Comparison of ENCODE assay signal across 13 cellular contexts in the genomic region with DNA sequence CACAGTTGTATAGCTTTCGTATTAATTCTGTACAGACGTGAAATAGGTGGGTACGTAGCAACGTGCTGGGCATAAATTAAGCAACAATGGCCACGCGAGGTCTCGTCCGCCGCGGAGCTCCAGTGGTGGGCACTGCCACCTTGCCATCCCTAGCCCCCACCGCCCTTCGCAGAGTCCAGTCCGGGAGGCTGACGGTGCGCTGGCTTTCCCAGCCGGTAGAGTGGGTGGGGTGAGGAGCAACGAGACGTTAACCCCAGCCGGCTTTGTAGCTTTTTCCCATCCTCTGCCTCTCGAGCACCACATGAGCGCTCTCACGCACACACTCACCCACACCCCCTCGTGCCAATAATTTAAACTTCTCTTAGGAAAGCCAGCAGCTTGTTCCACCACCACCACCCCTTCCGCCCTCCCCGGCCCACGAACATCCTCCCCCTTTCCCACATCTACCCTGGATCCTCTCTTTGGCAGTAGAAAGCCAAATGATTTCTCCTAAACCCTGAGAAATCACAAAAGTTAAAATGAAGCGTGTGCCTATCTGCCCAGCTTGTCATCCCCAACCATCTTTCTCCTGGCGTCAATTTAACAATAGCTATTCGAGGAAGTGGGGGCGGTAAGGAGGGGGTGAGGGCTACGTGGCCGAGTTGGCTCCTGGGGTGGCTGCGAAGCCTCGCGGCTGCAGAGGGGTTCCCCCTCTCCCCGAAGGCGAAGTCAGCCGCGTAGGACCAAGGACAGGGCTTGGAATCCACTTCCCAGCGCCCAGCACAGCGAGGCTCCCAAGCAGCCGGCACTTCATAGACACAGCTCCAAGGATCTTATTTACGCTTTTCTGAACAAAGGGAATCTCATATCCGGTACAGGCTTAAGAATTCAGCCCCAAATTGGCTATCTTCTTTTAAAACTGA. TPM values are rescaled to one million over a fixed set of nuclear protein-coding genes. Genes with fewer than 3 reads are reported as not detected.
DNase-seq lines count a peak whose midpoint lies in the region; ATAC-seq and TF ChIP-seq lines count a peak whose summit lies in the region.
"Had no signal": no experiment of that assay in that cellular context is flagged by ENCODE, and none has a peak within 500 bp of the region (broad histone marks: within the 10 kb centered on the region; RNA-seq: fewer than 3 reads in every experiment).

No MANE protein-coding gene starts in this region.

- WGBS in thyroid gland, 2 donors: 3 to 7% methylated on average over 43 to 44 of the region's 44 CpGs

- H3K9me3 ChIP-seq in left lung (no peaks in the 10 kb centered on the region), thyroid gland (no peaks in the 10 kb centered on the region)
- H3K9me3 ChIP-seq: heart right ventricle, tibial nerve had no signal

- no peaks in the 10 kb centered on the region for H3K36me3 ChIP-seq in left lung
- H3K36me3 ChIP-seq in thyroid gland: no peaks in the 10 kb centered on the region
- H3K36me3 ChIP-seq: heart right ventricle, tibial nerve had no signal

- CTCF ChIA-PET in activated CD8-positive, alpha-beta memory T cell treated with anti-CD3 and anti-CD28 coated beads, Interleukin-2, amount 10 ng/mL, durations not matched to agents 7 days and 5 days (lab: Charles Lee): no interaction called here

- no peaks in the 10 kb centered on the region for H3K36me3 Mint-ChIP-seq in activated CD8-positive, alpha-beta memory T cell treated with anti-CD3 and anti-CD28 coated beads, Interleukin-2, amount 10 ng/mL, durations not matched to agents 7 days and 5 days
- no peaks in the 10 kb centered on the region for H3K36me3 Mint-ChIP-seq in osteocyte (ENCODE audit: unreplicated experiment)
- H3K36me3 Mint-ChIP-seq: activated naive CD8-positive, alpha-beta T cell had no signal

- DNase-seq in NCI-H1417 (lab: John Stamatoyannopoulos, UW): peak; percentile 39 to 68 (median 55)
- DNase-seq in NCI-H1417 treated with DMSO at 0.1 percent for 48 hours (lab: John Stamatoyannopoulos, UW): no peak
- peak; percentile 50 for DNase-seq in cerebellum (ENCODE audit: low spot score)
- DNase-seq in left lung: peak in 1 of 2 donors; percentile 64
- DNase-seq in thyroid gland: peak; percentile 18 to 23
- DNase-seq in activated CD8-positive, alpha-beta memory T cell treated with anti-CD3 and anti-CD28 coated beads, Interleukin-2, amount 10 ng/mL, durations not matched to agents 7 days and 5 days: no peak
- no peak for DNase-seq in cerebellar nuclear complex (lab: John Stamatoyannopoulos, UW)
- no peak for DNase-seq in osteocyte (ENCODE audit: extremely low spot score, unreplicated experiment)
- DNase-seq: heart right ventricle, Kasumi-1, T-helper 17 cell had no signal

- peaks cover 68 to 99% of the 10 kb centered on the region in 2 donors for H3K27me3 ChIP-seq in left lung
- H3K27me3 ChIP-seq in thyroid gland: peaks cover 28% of the 10 kb centered on the region

- TF ChIP-seq POLR2A in thyroid gland (IDR thresholded peaks at IDR 0.05): no peak

- no peaks in the 10 kb centered on the region for H3K9me3 Mint-ChIP-seq in activated CD8-positive, alpha-beta memory T cell treated with anti-CD3 and anti-CD28 coated beads, Interleukin-2, amount 10 ng/mL, durations not matched to agents 7 days and 5 days (ENCODE audit: low read depth)
- H3K9me3 Mint-ChIP-seq in osteocyte (ENCODE audit: unreplicated experiment): no peaks in the 10 kb centered on the region

- peak; percentile 46 for ATAC-seq in left lung
- ATAC-seq in activated CD8-positive, alpha-beta memory T cell treated with anti-CD3 and anti-CD28 coated beads, Interleukin-2, amount 10 ng/mL, durations not matched to agents 7 days and 5 days: no peak
- ATAC-seq: T-helper 17 cell had no signal

- peaks cover 0 to 8% of the 10 kb centered on the region in 2 donors for H3K4me1 ChIP-seq in left lung
- H3K4me1 ChIP-seq in thyroid gland: peaks cover 7 to 22% of the 10 kb centered on the region in 2 donors

- H3K27ac Mint-ChIP-seq in activated CD8-positive, alpha-beta memory T cell treated with anti-CD3 and anti-CD28 coated beads, Interleukin-2, amount 10 ng/mL, durations not matched to agents 7 days and 5 days: no peak overlapping the region
- no peak overlapping the region for H3K27ac Mint-ChIP-seq in osteocyte (ENCODE audit: unreplicated experiment)
- H3K27ac Mint-ChIP-seq: activated naive CD8-positive, alpha-beta T cell; T-helper 17 cell had no signal

- H3K27me3 Mint-ChIP-seq in activated CD8-positive, alpha-beta memory T cell treated with anti-CD3 and anti-CD28 coated beads, Interleukin-2, amount 10 ng/mL, durations not matched to agents 7 days and 5 days: peaks cover 20% of the 10 kb centered on the region
- H3K27me3 Mint-ChIP-seq in osteocyte (ENCODE audit: unreplicated experiment): peaks cover 22% of the 10 kb centered on the region

- H3K4me3 ChIP-seq in left lung (no peak overlapping the region), thyroid gland (replicated peaks in 1 of 3) (peak overlapping the region in 1 of 3 donors; percentile 19)

- TF ChIP-seq CTCF in left lung (IDR thresholded peaks at IDR 0.05) (no peak), thyroid gland (IDR thresholded peaks at IDR 0.05) (no peak), osteocyte (IDR thresholded peaks at IDR 0.05) (no peak)

- no peak overlapping the region for H3K27ac ChIP-seq in left lung
- H3K27ac ChIP-seq in thyroid gland: no peak overlapping the region
- H3K27ac ChIP-seq: heart right ventricle, tibial nerve had no signal

- H3K4me3 Mint-ChIP-seq in activated CD8-positive, alpha-beta memory T cell treated with anti-CD3 and anti-CD28 coated beads, Interleukin-2, amount 10 ng/mL, durations not matched to agents 7 days and 5 days: no peak overlapping the region
- no peak overlapping the region for H3K4me3 Mint-ChIP-seq in osteocyte (ENCODE audit: unreplicated experiment)
- H3K4me3 Mint-ChIP-seq: activated naive CD8-positive, alpha-beta T cell; T-helper 17 cell had no signal

- intact Hi-C loops in left lung (cut with DNase I): no loop called here
- intact Hi-C loops in thyroid gland (cut with DNase I): no loop called here

- no peaks in the 10 kb centered on the region for H3K4me1 Mint-ChIP-seq in activated CD8-positive, alpha-beta memory T cell treated with anti-CD3 and anti-CD28 coated beads, Interleukin-2, amount 10 ng/mL, durations not matched to agents 7 days and 5 days
- H3K4me1 Mint-ChIP-seq in osteocyte (ENCODE audit: unreplicated experiment): peaks cover 8% of the 10 kb centered on the region
- H3K4me1 Mint-ChIP-seq: T-helper 17 cell had no signal

RNA-seq across cellular contexts. Expression of gene ELAVL2, which starts 1.5 kb away (rescaled TPM):
- total RNA-seq in cerebellum: 238 TPM
- under 1 TPM in 1 of 2 donors, not detected in 1; 0.35 TPM for total RNA-seq in left lung
- under 1 TPM in 3 of 4 donors, not detected in 1; 0.24 to 0.33 (median 0.27) TPM for total RNA-seq in thyroid gland
- total RNA-seq in activated CD8-positive, alpha-beta memory T cell treated with anti-CD3 and anti-CD28 coated beads, Interleukin-2, amount 10 ng/mL, durations not matched to agents 7 days and 5 days: not detected
- total RNA-seq in osteocyte: 0.51 and 1.1 TPM in 2 replicates
- total RNA-seq: T-helper 17 cell had no signal

Comparison
In these comparisons a context has a peak if more than half of its experiments do, and no peak if none do; other contexts are left out.
1. DNase-seq: peak in NCI-H1417 (3 of 3), cerebellum (single experiment) and thyroid gland (2 of 2); none in NCI-H1417 treated with DMSO at 0.1 percent for 48 hours (single experiment), activated CD8-positive, alpha-beta memory T cell treated with anti-CD3 and anti-CD28 coated beads, Interleukin-2, amount 10 ng/mL, durations not matched to agents 7 days and 5 days (single experiment), cerebellar nuclear complex (0 of 2) and osteocyte (single experiment).
2. RNA of gene ELAVL2, which starts 1.5 kb away (total RNA-seq): 238 TPM in cerebellum (single experiment); 0.51 to 1.1 TPM in osteocyte, 0.35 TPM in left lung, 0.24 to 0.33 TPM in thyroid gland and not detected in activated CD8-positive, alpha-beta memory T cell treated with anti-CD3 and anti-CD28 coated beads, Interleukin-2, amount 10 ng/mL, durations not matched to agents 7 days and 5 days; every median in the first group is over 100 times any median in the second.